In genomic region chr1:192696082-192696481, GRCh38 we compare ENCODE assay signal across 17 cellular contexts.
A peak's percentile ranks its signal among the peaks of the same experiment; 100 is the strongest.
DNase-seq lines count a peak whose midpoint lies in the region; ATAC-seq and TF ChIP-seq lines count a peak whose summit lies in the region.
"Had no signal": no experiment of that assay in that cellular context is flagged by ENCODE, and none has a peak within 500 bp of the region (broad histone marks: within the 10 kb centered on the region; RNA-seq: fewer than 3 reads in every experiment).

No MANE protein-coding gene starts in this region.

- no peaks in the 10 kb centered on the region for H3K79me2 ChIP-seq in hepatocyte

- no peak for TF ChIP-seq POLR2A in uterus (IDR thresholded peaks at IDR 0.05)

- peak; percentile 78 for ATAC-seq in GM18867 (IDR thresholded peaks at IDR 0.05; ENCODE audit: unreplicated experiment)
- peak; percentile 44 for ATAC-seq in GM21717 (IDR thresholded peaks at IDR 0.05; ENCODE audit: unreplicated experiment)
- peak; percentile 58 for ATAC-seq in HG02981 (IDR thresholded peaks at IDR 0.05; ENCODE audit: unreplicated experiment)

- H3K27ac ChIP-seq in uterus = peak overlapping the region; percentile 47 to 50
- no peak overlapping the region for H3K27ac ChIP-seq in hepatocyte
- H3K27ac ChIP-seq: GM23248 had no signal

- TF ChIP-seq CTCF in uterus (IDR thresholded peaks at IDR 0.05) (no peak), hepatocyte (IDR thresholded peaks at IDR 0.05; ENCODE audit: poor library complexity) (no peak)

- H3K9me2 ChIP-seq in hepatocyte (replicated peaks; ENCODE audit: insufficient read depth) = no peaks in the 10 kb centered on the region

- no peak overlapping the region for H2AFZ ChIP-seq in hepatocyte
- H2AFZ ChIP-seq: GM23248 had no signal

- no peak overlapping the region for H3K4me2 ChIP-seq in hepatocyte

- no peaks in the 10 kb centered on the region for H3K27me3 ChIP-seq in uterus
- no peaks in the 10 kb centered on the region for H3K27me3 ChIP-seq in hepatocyte
- H3K27me3 ChIP-seq: BE2C had no signal

- H3K4me3 ChIP-seq in uterus (no peak overlapping the region), hepatocyte (no peak overlapping the region)
- H3K4me3 ChIP-seq: GM23248, HAP-1 had no signal

- in situ Hi-C loops in ACHN (cut with HindIII; ENCODE audit: low pct_ligation_motif_present, low pct_unique_long_range_greater_than_20kb, low sequenced_read_pairs) = no loop called here

- no peaks in the 10 kb centered on the region for H4K20me1 ChIP-seq in hepatocyte (ENCODE audit: insufficient read depth, poor library complexity, severe bottlenecking)

- H3K36me3 ChIP-seq in uterus (no peaks in the 10 kb centered on the region), hepatocyte (replicated peaks; ENCODE audit: insufficient read depth, low read depth) (no peaks in the 10 kb centered on the region)
- H3K36me3 ChIP-seq: BE2C, HAP-1 had no signal

- no peaks in the 10 kb centered on the region for H3K9me3 ChIP-seq in uterus
- no peaks in the 10 kb centered on the region for H3K9me3 ChIP-seq in hepatocyte (ENCODE audit: low read depth)
- H3K9me3 ChIP-seq: BE2C had no signal

- WGBS in hepatocyte (ENCODE audit: low lambda C conversion rate, missing lambda C conversion rate) = 87% methylated on average over 2 of the region's 2 CpGs

- intact Hi-C loops in uterus (cut with DNase I; ENCODE audit: low total_unique reads) = no loop called here

- DNase-seq in uterus = no peak
- DNase-seq in ACHN = no peak
- no peak for DNase-seq in hepatocyte (ENCODE audit: low spot score)
- no peak for DNase-seq in NCI-H1436 treated with DMSO at 0.1 percent for 48 hours (lab: John Stamatoyannopoulos, UW)
- DNase-seq: BE2C; C1 segment of cervical spinal cord; CD4-positive, CD25-positive, alpha-beta regulatory T cell; DMS153; DMS79; GDM1; GM23248; Karpas-422; KBM-7 had no signal

- H3K4me1 ChIP-seq in uterus (peaks cover 0 to 6% of the 10 kb centered on the region in 2 donors), hepatocyte (ENCODE audit: insufficient read depth) (peaks cover 11% of the 10 kb centered on the region)
- H3K4me1 ChIP-seq: BE2C, HAP-1 had no signal
